1 cellular context compared by ENCODE assay signal in the genomic region with DNA sequence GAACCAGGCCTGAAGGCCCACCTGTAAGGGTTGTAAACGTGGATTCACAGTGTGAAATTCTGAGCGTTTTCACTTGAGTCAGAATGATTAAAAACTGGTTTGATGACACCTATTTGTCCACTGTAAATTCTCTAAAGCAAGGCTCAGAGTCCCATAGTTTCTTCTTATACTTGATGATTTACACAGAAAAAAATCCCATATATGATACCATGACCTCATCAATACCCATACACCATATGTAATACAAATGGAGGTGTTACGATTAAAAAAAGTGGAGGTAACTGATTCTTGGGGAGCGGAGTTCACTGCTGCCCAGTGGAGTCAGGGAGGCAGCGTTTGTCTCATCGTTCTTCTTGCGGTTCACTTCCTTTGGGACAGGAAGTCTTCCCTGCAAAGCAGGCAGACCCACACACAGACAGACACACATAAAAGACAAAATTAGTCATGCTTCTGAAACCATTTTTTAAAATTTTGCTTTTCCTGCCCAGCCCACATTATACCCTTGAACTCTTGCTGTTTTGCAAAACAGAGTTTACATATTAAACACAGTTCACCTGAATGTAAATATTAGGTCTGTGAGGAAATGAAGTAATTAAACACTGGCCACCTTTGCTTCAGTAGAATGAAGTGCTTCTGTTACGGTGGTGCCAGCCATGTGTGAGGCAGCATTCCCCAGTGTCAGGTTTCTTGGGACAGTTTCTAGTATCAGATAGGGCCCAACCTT.
TF ChIP-seq lines count a peak whose summit lies in the region.

No MANE protein-coding gene starts in this region.

TF ChIP-seq in HepG2, 621 proteins besides CTCF, POLR2A, EP300 and RAD21 (continued from another document and continues in another):
- TF ChIP-seq, protein P1, sequence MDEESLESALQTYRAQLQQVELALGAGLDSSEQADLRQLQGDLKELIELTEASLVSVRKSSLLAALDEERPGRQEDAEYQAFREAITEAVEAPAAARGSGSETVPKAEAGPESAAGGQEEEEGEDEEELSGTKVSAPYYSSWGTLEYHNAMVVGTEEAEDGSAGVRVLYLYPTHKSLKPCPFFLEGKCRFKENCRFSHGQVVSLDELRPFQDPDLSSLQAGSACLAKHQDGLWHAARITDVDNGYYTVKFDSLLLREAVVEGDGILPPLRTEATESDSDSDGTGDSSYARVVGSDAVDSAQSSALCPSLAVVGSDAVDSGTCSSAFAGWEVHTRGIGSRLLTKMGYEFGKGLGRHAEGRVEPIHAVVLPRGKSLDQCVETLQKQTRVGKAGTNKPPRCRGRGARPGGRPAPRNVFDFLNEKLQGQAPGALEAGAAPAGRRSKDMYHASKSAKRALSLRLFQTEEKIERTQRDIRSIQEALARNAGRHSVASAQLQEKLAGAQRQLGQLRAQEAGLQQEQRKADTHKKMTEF (CRISPR knock-in tag; IDR thresholded peaks at IDR 0.05) = peak; percentile 90
- TF ChIP-seq, protein P2, sequence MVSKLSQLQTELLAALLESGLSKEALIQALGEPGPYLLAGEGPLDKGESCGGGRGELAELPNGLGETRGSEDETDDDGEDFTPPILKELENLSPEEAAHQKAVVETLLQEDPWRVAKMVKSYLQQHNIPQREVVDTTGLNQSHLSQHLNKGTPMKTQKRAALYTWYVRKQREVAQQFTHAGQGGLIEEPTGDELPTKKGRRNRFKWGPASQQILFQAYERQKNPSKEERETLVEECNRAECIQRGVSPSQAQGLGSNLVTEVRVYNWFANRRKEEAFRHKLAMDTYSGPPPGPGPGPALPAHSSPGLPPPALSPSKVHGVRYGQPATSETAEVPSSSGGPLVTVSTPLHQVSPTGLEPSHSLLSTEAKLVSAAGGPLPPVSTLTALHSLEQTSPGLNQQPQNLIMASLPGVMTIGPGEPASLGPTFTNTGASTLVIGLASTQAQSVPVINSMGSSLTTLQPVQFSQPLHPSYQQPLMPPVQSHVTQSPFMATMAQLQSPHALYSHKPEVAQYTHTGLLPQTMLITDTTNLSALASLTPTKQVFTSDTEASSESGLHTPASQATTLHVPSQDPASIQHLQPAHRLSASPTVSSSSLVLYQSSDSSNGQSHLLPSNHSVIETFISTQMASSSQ (IDR thresholded peaks at IDR 0.05; ENCODE audit: low read depth) = peak; percentile 66
- TF ChIP-seq, protein P2 (CRISPR knock-in tag; IDR thresholded peaks at IDR 0.05; ENCODE audit: borderline replicate concordance) = peak; percentile 63; the same call in 1 of the 2 replicates
- TF ChIP-seq, protein P3, sequence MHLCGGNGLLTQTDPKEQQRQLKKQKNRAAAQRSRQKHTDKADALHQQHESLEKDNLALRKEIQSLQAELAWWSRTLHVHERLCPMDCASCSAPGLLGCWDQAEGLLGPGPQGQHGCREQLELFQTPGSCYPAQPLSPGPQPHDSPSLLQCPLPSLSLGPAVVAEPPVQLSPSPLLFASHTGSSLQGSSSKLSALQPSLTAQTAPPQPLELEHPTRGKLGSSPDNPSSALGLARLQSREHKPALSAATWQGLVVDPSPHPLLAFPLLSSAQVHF (CRISPR knock-in tag; IDR thresholded peaks at IDR 0.05) = no peak
- TF ChIP-seq FOSL2 (CRISPR knock-in tag; IDR thresholded peaks at IDR 0.05) = peak; percentile 73
- TF ChIP-seq TEAD3 (CRISPR knock-in tag; optimal IDR thresholded peaks at IDR 0.05; ENCODE audit: borderline replicate concordance) = peak; percentile 73
- TF ChIP-seq, protein P4, sequence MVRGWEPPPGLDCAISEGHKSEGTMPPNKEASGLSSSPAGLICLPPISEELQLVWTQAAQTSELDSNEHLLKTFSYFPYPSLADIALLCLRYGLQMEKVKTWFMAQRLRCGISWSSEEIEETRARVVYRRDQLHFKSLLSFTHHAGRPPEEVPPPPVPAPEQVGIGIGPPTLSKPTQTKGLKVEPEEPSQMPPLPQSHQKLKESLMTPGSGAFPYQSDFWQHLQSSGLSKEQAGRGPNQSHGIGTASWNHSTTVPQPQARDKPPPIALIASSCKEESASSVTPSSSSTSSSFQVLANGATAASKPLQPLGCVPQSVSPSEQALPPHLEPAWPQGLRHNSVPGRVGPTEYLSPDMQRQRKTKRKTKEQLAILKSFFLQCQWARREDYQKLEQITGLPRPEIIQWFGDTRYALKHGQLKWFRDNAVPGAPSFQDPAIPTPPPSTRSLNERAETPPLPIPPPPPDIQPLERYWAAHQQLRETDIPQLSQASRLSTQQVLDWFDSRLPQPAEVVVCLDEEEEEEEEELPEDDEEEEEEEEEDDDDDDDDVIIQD (CRISPR knock-in tag; IDR thresholded peaks at IDR 0.05; ENCODE audit: low read depth) = peak; percentile 86
- TF ChIP-seq, protein P5, sequence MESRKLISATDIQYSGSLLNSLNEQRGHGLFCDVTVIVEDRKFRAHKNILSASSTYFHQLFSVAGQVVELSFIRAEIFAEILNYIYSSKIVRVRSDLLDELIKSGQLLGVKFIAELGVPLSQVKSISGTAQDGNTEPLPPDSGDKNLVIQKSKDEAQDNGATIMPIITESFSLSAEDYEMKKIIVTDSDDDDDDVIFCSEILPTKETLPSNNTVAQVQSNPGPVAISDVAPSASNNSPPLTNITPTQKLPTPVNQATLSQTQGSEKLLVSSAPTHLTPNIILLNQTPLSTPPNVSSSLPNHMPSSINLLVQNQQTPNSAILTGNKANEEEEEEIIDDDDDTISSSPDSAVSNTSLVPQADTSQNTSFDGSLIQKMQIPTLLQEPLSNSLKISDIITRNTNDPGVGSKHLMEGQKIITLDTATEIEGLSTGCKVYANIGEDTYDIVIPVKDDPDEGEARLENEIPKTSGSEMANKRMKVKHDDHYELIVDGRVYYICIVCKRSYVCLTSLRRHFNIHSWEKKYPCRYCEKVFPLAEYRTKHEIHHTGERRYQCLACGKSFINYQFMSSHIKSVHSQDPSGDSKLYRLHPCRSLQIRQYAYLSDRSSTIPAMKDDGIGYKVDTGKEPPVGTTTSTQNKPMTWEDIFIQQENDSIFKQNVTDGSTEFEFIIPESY (CRISPR knock-in tag; IDR thresholded peaks at IDR 0.05) = peak; percentile 72
- TF ChIP-seq TBP (CRISPR knock-in tag; IDR thresholded peaks at IDR 0.05) = no peak
- TF ChIP-seq HMG20A (CRISPR knock-in tag; IDR thresholded peaks at IDR 0.05; ENCODE audit: borderline replicate concordance) = peak; percentile 89; the same call in 1 of the 2 replicates
- TF ChIP-seq ZNF644 (CRISPR knock-in tag; IDR thresholded peaks at IDR 0.05; ENCODE audit: low read depth) = peak; percentile 36; the same call in 1 of the 2 replicates
- peak; percentile 59 for TF ChIP-seq TCF7 (IDR thresholded peaks at IDR 0.05; ENCODE audit: low read depth)
- TF ChIP-seq, protein P6, sequence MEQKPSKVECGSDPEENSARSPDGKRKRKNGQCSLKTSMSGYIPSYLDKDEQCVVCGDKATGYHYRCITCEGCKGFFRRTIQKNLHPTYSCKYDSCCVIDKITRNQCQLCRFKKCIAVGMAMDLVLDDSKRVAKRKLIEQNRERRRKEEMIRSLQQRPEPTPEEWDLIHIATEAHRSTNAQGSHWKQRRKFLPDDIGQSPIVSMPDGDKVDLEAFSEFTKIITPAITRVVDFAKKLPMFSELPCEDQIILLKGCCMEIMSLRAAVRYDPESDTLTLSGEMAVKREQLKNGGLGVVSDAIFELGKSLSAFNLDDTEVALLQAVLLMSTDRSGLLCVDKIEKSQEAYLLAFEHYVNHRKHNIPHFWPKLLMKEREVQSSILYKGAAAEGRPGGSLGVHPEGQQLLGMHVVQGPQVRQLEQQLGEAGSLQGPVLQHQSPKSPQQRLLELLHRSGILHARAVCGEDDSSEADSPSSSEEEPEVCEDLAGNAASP (CRISPR knock-in tag; IDR thresholded peaks at IDR 0.05; ENCODE audit: borderline replicate concordance) = peak; percentile 51; the same call in 1 of the 2 replicates
- peak; percentile 56 for TF ChIP-seq THAP11 (CRISPR knock-in tag; IDR thresholded peaks at IDR 0.05)
- peak; percentile 77 for TF ChIP-seq BCL6 (CRISPR knock-in tag; IDR thresholded peaks at IDR 0.05)
- TF ChIP-seq, protein P7, sequence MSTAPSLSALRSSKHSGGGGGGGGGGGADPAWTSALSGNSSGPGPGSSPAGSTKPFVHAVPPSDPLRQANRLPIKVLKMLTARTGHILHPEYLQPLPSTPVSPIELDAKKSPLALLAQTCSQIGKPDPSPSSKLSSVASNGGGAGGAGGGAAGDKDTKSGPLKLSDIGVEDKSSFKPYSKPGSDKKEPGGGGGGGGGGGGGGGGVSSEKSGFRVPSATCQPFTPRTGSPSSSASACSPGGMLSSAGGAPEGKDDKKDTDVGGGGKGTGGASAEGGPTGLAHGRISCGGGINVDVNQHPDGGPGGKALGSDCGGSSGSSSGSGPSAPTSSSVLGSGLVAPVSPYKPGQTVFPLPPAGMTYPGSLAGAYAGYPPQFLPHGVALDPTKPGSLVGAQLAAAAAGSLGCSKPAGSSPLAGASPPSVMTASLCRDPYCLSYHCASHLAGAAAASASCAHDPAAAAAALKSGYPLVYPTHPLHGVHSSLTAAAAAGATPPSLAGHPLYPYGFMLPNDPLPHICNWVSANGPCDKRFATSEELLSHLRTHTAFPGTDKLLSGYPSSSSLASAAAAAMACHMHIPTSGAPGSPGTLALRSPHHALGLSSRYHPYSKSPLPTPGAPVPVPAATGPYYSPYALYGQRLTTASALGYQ (CRISPR knock-in tag; IDR thresholded peaks at IDR 0.05) = peak; percentile 78; the same call in 1 of the 2 replicates
- TF ChIP-seq, protein P8, sequence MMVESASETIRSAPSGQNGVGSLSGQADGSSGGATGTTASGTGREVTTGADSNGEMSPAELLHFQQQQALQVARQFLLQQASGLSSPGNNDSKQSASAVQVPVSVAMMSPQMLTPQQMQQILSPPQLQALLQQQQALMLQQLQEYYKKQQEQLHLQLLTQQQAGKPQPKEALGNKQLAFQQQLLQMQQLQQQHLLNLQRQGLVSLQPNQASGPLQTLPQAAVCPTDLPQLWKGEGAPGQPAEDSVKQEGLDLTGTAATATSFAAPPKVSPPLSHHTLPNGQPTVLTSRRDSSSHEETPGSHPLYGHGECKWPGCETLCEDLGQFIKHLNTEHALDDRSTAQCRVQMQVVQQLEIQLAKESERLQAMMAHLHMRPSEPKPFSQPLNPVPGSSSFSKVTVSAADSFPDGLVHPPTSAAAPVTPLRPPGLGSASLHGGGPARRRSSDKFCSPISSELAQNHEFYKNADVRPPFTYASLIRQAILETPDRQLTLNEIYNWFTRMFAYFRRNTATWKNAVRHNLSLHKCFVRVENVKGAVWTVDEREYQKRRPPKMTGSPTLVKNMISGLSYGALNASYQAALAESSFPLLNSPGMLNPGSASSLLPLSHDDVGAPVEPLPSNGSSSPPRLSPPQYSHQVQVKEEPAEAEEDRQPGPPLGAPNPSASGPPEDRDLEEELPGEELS (CRISPR knock-in tag; IDR thresholded peaks at IDR 0.05) = peak; percentile 80
- TF ChIP-seq MXI1 (IDR thresholded peaks at IDR 0.05; ENCODE audit: borderline replicate concordance, low read depth, low read length) = peak; percentile 30; the same call in 1 of the 3 replicates
- TF ChIP-seq NCOR1 (IDR thresholded peaks at IDR 0.05; ENCODE audit: borderline replicate concordance, low read length) = peak; percentile 34; the same call in 1 of the 2 replicates
- TF ChIP-seq, protein P9, sequence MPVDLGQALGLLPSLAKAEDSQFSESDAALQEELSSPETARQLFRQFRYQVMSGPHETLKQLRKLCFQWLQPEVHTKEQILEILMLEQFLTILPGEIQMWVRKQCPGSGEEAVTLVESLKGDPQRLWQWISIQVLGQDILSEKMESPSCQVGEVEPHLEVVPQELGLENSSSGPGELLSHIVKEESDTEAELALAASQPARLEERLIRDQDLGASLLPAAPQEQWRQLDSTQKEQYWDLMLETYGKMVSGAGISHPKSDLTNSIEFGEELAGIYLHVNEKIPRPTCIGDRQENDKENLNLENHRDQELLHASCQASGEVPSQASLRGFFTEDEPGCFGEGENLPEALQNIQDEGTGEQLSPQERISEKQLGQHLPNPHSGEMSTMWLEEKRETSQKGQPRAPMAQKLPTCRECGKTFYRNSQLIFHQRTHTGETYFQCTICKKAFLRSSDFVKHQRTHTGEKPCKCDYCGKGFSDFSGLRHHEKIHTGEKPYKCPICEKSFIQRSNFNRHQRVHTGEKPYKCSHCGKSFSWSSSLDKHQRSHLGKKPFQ (CRISPR knock-in tag; IDR thresholded peaks at IDR 0.05; ENCODE audit: insufficient replicate concordance) = peak; percentile 41
- TF ChIP-seq NKX3-1 (CRISPR knock-in tag; IDR thresholded peaks at IDR 0.05) = 0 out of 2 replicates have a peak, but pooled peaks have one; percentile 38
- TF ChIP-seq, protein P10, sequence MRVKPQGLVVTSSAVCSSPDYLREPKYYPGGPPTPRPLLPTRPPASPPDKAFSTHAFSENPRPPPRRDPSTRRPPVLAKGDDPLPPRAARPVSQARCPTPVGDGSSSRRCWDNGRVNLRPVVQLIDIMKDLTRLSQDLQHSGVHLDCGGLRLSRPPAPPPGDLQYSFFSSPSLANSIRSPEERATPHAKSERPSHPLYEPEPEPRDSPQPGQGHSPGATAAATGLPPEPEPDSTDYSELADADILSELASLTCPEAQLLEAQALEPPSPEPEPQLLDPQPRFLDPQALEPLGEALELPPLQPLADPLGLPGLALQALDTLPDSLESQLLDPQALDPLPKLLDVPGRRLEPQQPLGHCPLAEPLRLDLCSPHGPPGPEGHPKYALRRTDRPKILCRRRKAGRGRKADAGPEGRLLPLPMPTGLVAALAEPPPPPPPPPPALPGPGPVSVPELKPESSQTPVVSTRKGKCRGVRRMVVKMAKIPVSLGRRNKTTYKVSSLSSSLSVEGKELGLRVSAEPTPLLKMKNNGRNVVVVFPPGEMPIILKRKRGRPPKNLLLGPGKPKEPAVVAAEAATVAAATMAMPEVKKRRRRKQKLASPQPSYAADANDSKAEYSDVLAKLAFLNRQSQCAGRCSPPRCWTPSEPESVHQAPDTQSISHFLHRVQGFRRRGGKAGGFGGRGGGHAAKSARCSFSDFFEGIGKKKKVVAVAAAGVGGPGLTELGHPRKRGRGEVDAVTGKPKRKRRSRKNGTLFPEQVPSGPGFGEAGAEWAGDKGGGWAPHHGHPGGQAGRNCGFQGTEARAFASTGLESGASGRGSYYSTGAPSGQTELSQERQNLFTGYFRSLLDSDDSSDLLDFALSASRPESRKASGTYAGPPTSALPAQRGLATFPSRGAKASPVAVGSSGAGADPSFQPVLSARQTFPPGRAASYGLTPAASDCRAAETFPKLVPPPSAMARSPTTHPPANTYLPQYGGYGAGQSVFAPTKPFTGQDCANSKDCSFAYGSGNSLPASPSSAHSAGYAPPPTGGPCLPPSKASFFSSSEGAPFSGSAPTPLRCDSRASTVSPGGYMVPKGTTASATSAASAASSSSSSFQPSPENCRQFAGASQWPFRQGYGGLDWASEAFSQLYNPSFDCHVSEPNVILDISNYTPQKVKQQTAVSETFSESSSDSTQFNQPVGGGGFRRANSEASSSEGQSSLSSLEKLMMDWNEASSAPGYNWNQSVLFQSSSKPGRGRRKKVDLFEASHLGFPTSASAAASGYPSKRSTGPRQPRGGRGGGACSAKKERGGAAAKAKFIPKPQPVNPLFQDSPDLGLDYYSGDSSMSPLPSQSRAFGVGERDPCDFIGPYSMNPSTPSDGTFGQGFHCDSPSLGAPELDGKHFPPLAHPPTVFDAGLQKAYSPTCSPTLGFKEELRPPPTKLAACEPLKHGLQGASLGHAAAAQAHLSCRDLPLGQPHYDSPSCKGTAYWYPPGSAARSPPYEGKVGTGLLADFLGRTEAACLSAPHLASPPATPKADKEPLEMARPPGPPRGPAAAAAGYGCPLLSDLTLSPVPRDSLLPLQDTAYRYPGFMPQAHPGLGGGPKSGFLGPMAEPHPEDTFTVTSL (CRISPR knock-in tag; IDR thresholded peaks at IDR 0.05; ENCODE audit: borderline replicate concordance) = peak; percentile 90; the same call in 1 of the 2 replicates
- TF ChIP-seq MED1 (CRISPR knock-in tag; IDR thresholded peaks at IDR 0.05) = peak; percentile 94
